In the genomic region with DNA sequence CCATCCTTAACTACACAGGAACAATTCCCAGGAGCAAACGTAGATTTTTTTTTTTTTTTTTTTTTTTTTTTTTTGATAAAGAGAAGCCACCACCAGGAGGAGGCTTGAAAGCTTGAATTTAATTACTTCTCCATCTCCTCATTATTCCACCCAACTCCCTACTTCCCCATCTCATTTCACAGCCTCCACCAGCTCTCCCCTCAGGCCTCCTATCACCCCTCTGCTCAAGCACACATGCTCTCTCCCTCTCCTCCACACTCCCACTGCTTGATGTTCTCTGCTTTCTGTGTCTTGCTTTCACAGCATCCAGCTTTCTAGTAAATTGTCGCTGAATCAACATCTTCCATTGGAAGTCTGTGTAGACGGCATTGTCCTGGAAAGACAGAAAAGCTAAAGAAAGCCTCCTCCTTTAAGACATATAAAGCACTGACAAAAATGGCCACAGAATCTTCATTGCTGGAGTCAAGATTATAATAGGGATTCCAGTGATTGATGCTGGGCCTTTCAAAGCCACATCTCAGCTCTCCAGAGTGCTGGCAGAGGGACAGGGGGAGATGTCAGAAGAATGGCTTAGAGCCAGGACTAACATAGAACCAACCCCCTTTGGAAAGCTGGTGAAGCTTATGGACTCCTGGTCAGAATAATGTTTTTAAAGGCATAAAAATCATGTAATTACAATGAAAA, we compare ENCODE assay signal across 25 cellular contexts. TPM values are rescaled to one million over a fixed set of nuclear protein-coding genes. Genes with fewer than 3 reads are reported as not detected.
A peak's percentile ranks its signal among the peaks of the same experiment; 100 is the strongest.
DNase-seq lines count a peak whose midpoint lies in the region; ATAC-seq and TF ChIP-seq lines count a peak whose summit lies in the region.
"Had no signal": no experiment of that assay in that cellular context is flagged by ENCODE, and none has a peak within 500 bp of the region (broad histone marks: within the 10 kb centered on the region; RNA-seq: fewer than 3 reads in every experiment).

No MANE protein-coding gene starts in this region.

- H3K4me1 Mint-ChIP-seq in GM23338 (peaks cover 30% of the 10 kb centered on the region), mesothelial cell of epicardium (peaks cover 17% of the 10 kb centered on the region)
- H3K4me1 Mint-ChIP-seq: activated CD4-positive, alpha-beta T cell treated with anti-CD3 and anti-CD28 coated beads, Interleukin-2, amount 10 ng/mL, durations not matched to agents 24 days and 14 days; activated CD8-positive, alpha-beta memory T cell treated with anti-CD3 and anti-CD28 coated beads, Interleukin-2, amount 10 ng/mL, durations not matched to agents 7 days and 5 days; central memory CD8-positive, alpha-beta T cell; stimulated activated memory B cell treated with anti-CD40 and anti-IgM and Interleukin-4, amounts not matched to agents 10 μg/mL and 1 μg/mL and 100 μg/mL, for 72 hours had no signal

- H3K36me3 ChIP-seq in GM23338 (ENCODE audit: insufficient read depth) (no peaks in the 10 kb centered on the region), neuronal stem cell (replicated peaks in 1 of 2; ENCODE audit: control insufficient read depth in 2 of 2, insufficient read depth in 2 of 2, low read length in 2 of 2) (no peaks in the 10 kb centered on the region)
- H3K36me3 ChIP-seq: thyroid gland had no signal

- H2AFZ ChIP-seq in GM23338: no peak overlapping the region
- peak overlapping the region; percentile 31 for H2AFZ ChIP-seq in neuronal stem cell (ENCODE audit: low read length)

- no peaks in the 10 kb centered on the region for H3K36me3 Mint-ChIP-seq in GM23338 (ENCODE audit: low read depth)
- H3K36me3 Mint-ChIP-seq in mesothelial cell of epicardium: no peaks in the 10 kb centered on the region
- H3K36me3 Mint-ChIP-seq: activated CD8-positive, alpha-beta memory T cell treated with anti-CD3 and anti-CD28 coated beads, Interleukin-2, amount 10 ng/mL, durations not matched to agents 7 days and 5 days; stimulated activated memory B cell treated with anti-CD40 and anti-IgM and Interleukin-4, amounts not matched to agents 10 μg/mL and 1 μg/mL and 100 μg/mL, for 72 hours had no signal

- H3K27ac Mint-ChIP-seq in GM23338 (no peak overlapping the region), mesothelial cell of epicardium (no peak overlapping the region)
- H3K27ac Mint-ChIP-seq: activated CD4-positive, alpha-beta T cell treated with anti-CD3 and anti-CD28 coated beads, Interleukin-2, amount 10 ng/mL, durations not matched to agents 24 days and 14 days; activated CD8-positive, alpha-beta memory T cell treated with anti-CD3 and anti-CD28 coated beads, Interleukin-2, amount 10 ng/mL, durations not matched to agents 7 days and 5 days; activated T-helper 1 cell treated with anti-CD3 and anti-CD28 coated beads, Interleukin-12 subunit alpha, Interleukin-12 subunit beta, Interleukin-2, Interleukin-4 antibody, amounts not matched to agents 30 ng/mL and 10 ng/mL and 1 ng/mL, durations not matched to agents 14 hours and 24 hours and 36 hours; stimulated activated memory B cell treated with anti-CD40 and anti-IgM and Interleukin-4, amounts not matched to agents 10 μg/mL and 1 μg/mL and 100 μg/mL, for 72 hours had no signal

- peak overlapping the region; percentile 42 for H3K18ac ChIP-seq in neuronal stem cell (ENCODE audit: low read length)

- no peak overlapping the region for H4K91ac ChIP-seq in neuronal stem cell (ENCODE audit: low read depth, low read length, poor library complexity)

- H3K27me3 Mint-ChIP-seq in GM23338 (ENCODE audit: insufficient read depth, low read depth, poor library complexity) (no peaks in the 10 kb centered on the region), mesothelial cell of epicardium (ENCODE audit: low read depth) (no peaks in the 10 kb centered on the region)

- H3K27me3 ChIP-seq in GM23338 (ENCODE audit: insufficient read depth) (no peaks in the 10 kb centered on the region), dorsolateral prefrontal cortex (no peaks in the 10 kb centered on the region), neuronal stem cell (ENCODE audit: control insufficient read depth in 3 of 3, insufficient read depth in 3 of 3, low read depth in 1 of 3, low read length in 3 of 3) (peaks cover 0 to 3% (median 0%) of the 10 kb centered on the region in 3 experiments)
- H3K27me3 ChIP-seq: thyroid gland had no signal

- H3K14ac ChIP-seq in neuronal stem cell (ENCODE audit: low read length): no peak overlapping the region

- no peak overlapping the region for H3K4me3 ChIP-seq in GM23338
- H3K4me3 ChIP-seq in dorsolateral prefrontal cortex: peak overlapping the region in 3 of 59 donors; percentile 3 to 12 (median 11)
- no peak overlapping the region for H3K4me3 ChIP-seq in neuronal stem cell (ENCODE audit: low read length in 2 of 2)
- H3K4me3 ChIP-seq: thyroid gland had no signal

- H2BK5ac ChIP-seq in neuronal stem cell (ENCODE audit: low read length): no peak overlapping the region

- DNase-seq in GM23338 (ENCODE audit: low spot score) (peak; percentile 17), NCI-H2029 (lab: John Stamatoyannopoulos, UW) (peak; percentile 55), dorsolateral prefrontal cortex (no peak), neuronal stem cell (ENCODE audit: low spot score) (no peak), NCI-H2196 (lab: John Stamatoyannopoulos, UW; ENCODE audit: unreplicated experiment) (no peak), A172 (ENCODE audit: low spot score) (no peak), mesothelial cell of epicardium (ENCODE audit: low spot score in 2 of 2, unreplicated experiment in 2 of 2) (no peak)
- DNase-seq: activated CD4-positive, alpha-beta T cell treated with anti-CD3 and anti-CD28 coated beads, Interleukin-2, amount 10 ng/mL, durations not matched to agents 24 days and 14 days; activated CD8-positive, alpha-beta memory T cell treated with anti-CD3 and anti-CD28 coated beads, Interleukin-2, amount 10 ng/mL, durations not matched to agents 7 days and 5 days; activated naive CD4-positive, alpha-beta T cell treated with anti-CD3 and anti-CD28 coated beads, Interleukin-2, amount 50 U/mL, for 16 hours; DND-41; foreskin melanocyte; hippocampal formation; Kasumi-1; NCI-H1092; NCI-H526 treated with DMSO at 0.1 percent for 48 hours; PC-3; SIG-M5; small intestine; stimulated activated CD4-positive, alpha-beta T cell treated with anti-CD3 and anti-CD28 coated beads, Interleukin-2, amount 100 ng/mL, for 24 hours; T-helper 1 cell; thyroid gland had no signal

- no peak overlapping the region for H2AK5ac ChIP-seq in neuronal stem cell (ENCODE audit: low read depth, low read length)

- no peaks in the 10 kb centered on the region for H3K9me3 Mint-ChIP-seq in GM23338
- no peaks in the 10 kb centered on the region for H3K9me3 Mint-ChIP-seq in mesothelial cell of epicardium
- H3K9me3 Mint-ChIP-seq: activated CD4-positive, alpha-beta T cell treated with anti-CD3 and anti-CD28 coated beads, Interleukin-2, amount 10 ng/mL, durations not matched to agents 24 days and 14 days; activated T-helper 1 cell treated with anti-CD3 and anti-CD28 coated beads, Interleukin-12 subunit alpha, Interleukin-12 subunit beta, Interleukin-2, Interleukin-4 antibody, amounts not matched to agents 30 ng/mL and 10 ng/mL and 1 ng/mL, durations not matched to agents 14 hours and 24 hours and 36 hours; central memory CD8-positive, alpha-beta T cell; stimulated activated memory B cell treated with anti-CD40 and anti-IgM and Interleukin-4, amounts not matched to agents 10 μg/mL and 1 μg/mL and 100 μg/mL, for 72 hours had no signal

- H3F3A ChIP-seq in GM23338 (replicated peaks; ENCODE audit: low read depth): 0 out of 2 replicates have a peak, but pooled peaks cover 2% of the 10 kb centered on the region

- no peak overlapping the region for H2BK120ac ChIP-seq in neuronal stem cell (ENCODE audit: low read depth, low read length)

- intact Hi-C loops in dorsolateral prefrontal cortex (cut with DNase I): no loop called here

- H4K8ac ChIP-seq in neuronal stem cell (ENCODE audit: low read depth, low read length): no peak overlapping the region

- no peak overlapping the region for H2BK15ac ChIP-seq in neuronal stem cell (ENCODE audit: low read length)

- peak; percentile 58 for ATAC-seq in GM23338
- ATAC-seq: activated CD8-positive, alpha-beta memory T cell treated with anti-CD3 and anti-CD28 coated beads, Interleukin-2, amount 10 ng/mL, durations not matched to agents 7 days and 5 days; PC-3; stimulated activated memory B cell treated with anti-CD40 and anti-IgM and Interleukin-4, amounts not matched to agents 10 μg/mL and 1 μg/mL and 100 μg/mL, for 72 hours had no signal

- H2BK12ac ChIP-seq in neuronal stem cell (ENCODE audit: low read length): no peak overlapping the region

- peaks cover 19% of the 10 kb centered on the region for H3K4me1 ChIP-seq in GM23338 (ENCODE audit: insufficient read depth)
- H3K4me1 ChIP-seq in neuronal stem cell (ENCODE audit: control insufficient read depth in 2 of 2, insufficient read depth in 1 of 2, low read depth in 1 of 2, low read length in 2 of 2): peaks cover 4 to 21% of the 10 kb centered on the region in 2 donors
- H3K4me1 ChIP-seq: thyroid gland had no signal

- H3K27ac ChIP-seq in GM23338 (ENCODE audit: low read depth) (no peak overlapping the region), dorsolateral prefrontal cortex (peak overlapping the region in 55 of 59 donors; percentile 3 to 88 (median 67)), neuronal stem cell (replicated peaks; ENCODE audit: low read length) (no peak overlapping the region)
- H3K27ac ChIP-seq: thyroid gland had no signal

- no peaks in the 10 kb centered on the region for H3K9me2 ChIP-seq in GM23338 (ENCODE audit: insufficient read depth)

- no peaks in the 10 kb centered on the region for H4K20me1 ChIP-seq in GM23338 (replicated peaks; ENCODE audit: insufficient read depth)

- no peak overlapping the region for H3K9ac ChIP-seq in neuronal stem cell (ENCODE audit: low read depth, low read length, poor library complexity)

- H3K4ac ChIP-seq in neuronal stem cell (ENCODE audit: low read length): no peak overlapping the region

- no peak for TF ChIP-seq CTCF in GM23338 (conservative IDR thresholded peaks at IDR 0.05; ENCODE audit: low read depth in 2 of 2)
- TF ChIP-seq CTCF in dorsolateral prefrontal cortex (IDR thresholded peaks at IDR 0.05 in 54 of 56, conservative IDR thresholded peaks at IDR 0.05 in 2 of 56; ENCODE audit: low read depth in 1 of 56, partially characterized antibody in 56 of 56): peak in 16 of 56 donors; percentile 4 to 39 (median 18)
- no peak for TF ChIP-seq CTCF in mesothelial cell of epicardium (IDR thresholded peaks at IDR 0.05; ENCODE audit: unreplicated experiment)

- no peaks in the 10 kb centered on the region for H3K79me1 ChIP-seq in neuronal stem cell (ENCODE audit: low read depth, low read length)

- H3K4me3 Mint-ChIP-seq in GM23338: no peak overlapping the region
- no peak overlapping the region for H3K4me3 Mint-ChIP-seq in mesothelial cell of epicardium
- H3K4me3 Mint-ChIP-seq: activated CD4-positive, alpha-beta T cell treated with anti-CD3 and anti-CD28 coated beads, Interleukin-2, amount 10 ng/mL, durations not matched to agents 24 days and 14 days; activated CD8-positive, alpha-beta memory T cell treated with anti-CD3 and anti-CD28 coated beads, Interleukin-2, amount 10 ng/mL, durations not matched to agents 7 days and 5 days; activated T-helper 1 cell treated with anti-CD3 and anti-CD28 coated beads, Interleukin-12 subunit alpha, Interleukin-12 subunit beta, Interleukin-2, Interleukin-4 antibody, amounts not matched to agents 30 ng/mL and 10 ng/mL and 1 ng/mL, durations not matched to agents 14 hours and 24 hours and 36 hours; central memory CD8-positive, alpha-beta T cell; stimulated activated memory B cell treated with anti-CD40 and anti-IgM and Interleukin-4, amounts not matched to agents 10 μg/mL and 1 μg/mL and 100 μg/mL, for 72 hours had no signal

- H3K4me2 ChIP-seq in GM23338: no peak overlapping the region
- no peak overlapping the region for H3K4me2 ChIP-seq in neuronal stem cell (ENCODE audit: insufficient read depth, low read length, poor library complexity, severe bottlenecking)

- H3K23ac ChIP-seq in neuronal stem cell (ENCODE audit: low read depth, low read length, poor library complexity): no peak overlapping the region

- H3K9me3 ChIP-seq in neuronal stem cell (replicated peaks in 1 of 2; ENCODE audit: control insufficient read depth in 2 of 2, insufficient read depth in 1 of 2, low read depth in 1 of 2, low read length in 2 of 2): no peaks in the 10 kb centered on the region
- H3K9me3 ChIP-seq: thyroid gland had no signal

- no CpG with 5 or more reads among the region's 3 CpGs for WGBS in neuronal stem cell (ENCODE audit: extremely low coverage in 2 of 2, insufficient read length in 2 of 2, insufficient replicate concordance in 1 of 2), 2 donors

- H3K79me2 ChIP-seq in GM23338 (replicated peaks; ENCODE audit: insufficient read depth): peaks cover 81% of the 10 kb centered on the region

RNA-seq across cellular contexts. Expression of a gene that starts 58.3 kb away (rescaled TPM):
- 33.8 and 38.8 TPM in 2 replicates for total RNA-seq in GM23338 (2014; rRNA removed; shearing (Covaris generic))
- 6.3 and 6.8 TPM in 2 replicates for polyA plus RNA-seq in GM23338 (2016; fragmentation: Nextera tagmentation; extraction: Ambion mirVana)
- 100 to 1,000 TPM; 113 to 236 (median 152) TPM for total RNA-seq in dorsolateral prefrontal cortex
- 4.6 TPM for polyA plus RNA-seq in neuronal stem cell (2013, experiment 1 of 2)
- 4.5 TPM for polyA plus RNA-seq in neuronal stem cell (2013, experiment 2 of 2)
- 5.6 and 7.2 TPM in 2 replicates for total RNA-seq in A172 (2014; rRNA removed; shearing (Covaris generic))
- total RNA-seq in mesothelial cell of epicardium: 27.7 to 29.4 TPM (median 28.9 TPM) in 3 replicates

RNA-seq across cellular contexts. Expression of a gene that starts 58.6 kb away (rescaled TPM):
- 22.5 and 25.4 TPM in 2 replicates for total RNA-seq in GM23338 (2014; rRNA removed; shearing (Covaris generic))
- polyA plus RNA-seq in GM23338 (2016; fragmentation: Nextera tagmentation; extraction: Ambion mirVana): 28.9 and 30.0 TPM in 2 replicates
- total RNA-seq in dorsolateral prefrontal cortex (10 to 100 TPM; 14.7 to 33.1 (median 22.0) TPM), mesothelial cell of epicardium (22.3 to 25.4 TPM (median 23.7 TPM) in 3 replicates)
- 26.6 TPM for polyA plus RNA-seq in neuronal stem cell (2013, experiment 1 of 2)
- 30.4 TPM for polyA plus RNA-seq in neuronal stem cell (2013, experiment 2 of 2)
- 20.6 and 30.9 TPM in 2 replicates for total RNA-seq in A172 (2014; rRNA removed; shearing (Covaris generic))

Comparison
In these comparisons a context has a peak if more than half of its experiments do, and no peak if none do; other contexts are left out.
1. DNase-seq: peak in GM23338 (single experiment) and NCI-H2029 (single experiment); none in dorsolateral prefrontal cortex (0 of 10), neuronal stem cell (single experiment), NCI-H2196 (single experiment), A172 (single experiment) and mesothelial cell of epicardium (0 of 2).
2. H3K27ac ChIP-seq: peak in dorsolateral prefrontal cortex (55 of 59); none in GM23338 (single experiment) and neuronal stem cell (single experiment).